In the genomic region with DNA sequence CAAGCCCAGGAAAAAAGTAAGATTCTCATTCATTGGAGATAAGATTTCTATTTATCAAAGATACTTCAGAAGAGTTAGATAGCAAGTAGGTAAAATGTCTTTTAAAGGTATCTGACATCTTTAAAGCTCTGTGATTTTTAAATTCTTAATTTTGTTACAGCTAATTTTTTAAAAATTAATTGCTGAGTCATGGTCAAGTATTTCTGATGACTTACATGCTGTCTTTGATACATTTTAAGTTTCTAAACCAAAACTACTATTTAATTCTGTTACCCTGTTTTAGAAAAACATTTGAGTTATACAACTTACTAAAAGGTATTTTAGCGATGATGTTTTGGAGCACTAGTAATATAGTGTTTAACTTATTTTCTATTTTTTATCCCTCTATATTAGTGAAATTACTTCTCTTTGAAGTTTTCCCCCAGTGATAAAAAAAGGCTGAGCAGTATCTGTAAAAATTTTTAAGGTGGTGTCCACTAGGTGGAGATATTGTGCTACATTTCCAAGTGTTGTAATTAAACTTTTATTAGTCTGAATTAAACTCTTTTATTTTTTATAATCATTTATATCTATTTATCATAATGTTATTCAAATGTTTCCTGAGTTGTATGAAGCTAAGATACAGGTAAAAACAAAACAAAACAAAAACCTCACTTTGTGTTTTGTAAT, we compare ENCODE assay signal across 8 cellular contexts. TPM values are rescaled to one million over a fixed set of nuclear protein-coding genes. Genes with fewer than 3 reads are reported as not detected.
DNase-seq lines count a peak whose midpoint lies in the region; ATAC-seq and TF ChIP-seq lines count a peak whose summit lies in the region.

No MANE protein-coding gene starts in this region.

- no peak overlapping the region for H3K27ac Mint-ChIP-seq in stimulated activated naive B cell treated with anti-CD40 and anti-IgM and Interleukin-4, amounts not matched to agents 10 μg/mL and 1 μg/mL and 100 μg/mL, for 72 hours

- peaks cover 2 to 10% of the 10 kb centered on the region in 2 donors for H3K36me3 Mint-ChIP-seq in stimulated activated naive B cell treated with anti-CD40 and anti-IgM and Interleukin-4, amounts not matched to agents 10 μg/mL and 1 μg/mL and 100 μg/mL, for 72 hours

- intact Hi-C loops in left cardiac atrium (cut with DNase I): loop anchor here in 1 of 2 donors (10.0 kb wide), 1 partner anchor 591 kb away; no protein-coding TSS in a partner anchor

- TF ChIP-seq CTCF in right atrium auricular region (IDR thresholded peaks at IDR 0.05): peak; percentile 15 to 67
- peak; percentile 52 for TF ChIP-seq CTCF in fibroblast of mammary gland (conservative IDR thresholded peaks at IDR 0.05; ENCODE audit: control insufficient read depth, insufficient read depth, low read depth, low read length)
- TF ChIP-seq CTCF in tibial nerve (IDR thresholded peaks at IDR 0.05): peak in 3 of 5 experiments; percentile 35 to 60 (median 57)

- H3K4me1 ChIP-seq in right atrium auricular region (no peaks in the 10 kb centered on the region), tibial nerve (no peaks in the 10 kb centered on the region)

- ATAC-seq in left cardiac atrium: no peak
- no peak for ATAC-seq in GM18519 (IDR thresholded peaks at IDR 0.05; ENCODE audit: low FRiP score, unreplicated experiment)
- no peak for ATAC-seq in HG02763 (IDR thresholded peaks at IDR 0.05; ENCODE audit: unreplicated experiment)
- ATAC-seq in stimulated activated naive B cell treated with anti-CD40 and anti-IgM and Interleukin-4, amounts not matched to agents 10 μg/mL and 1 μg/mL and 100 μg/mL, for 72 hours (replicated peaks): no peak

- H3K27ac ChIP-seq in right atrium auricular region (no peak overlapping the region), tibial nerve (no peak overlapping the region)

- no peaks in the 10 kb centered on the region for H3K27me3 Mint-ChIP-seq in stimulated activated naive B cell treated with anti-CD40 and anti-IgM and Interleukin-4, amounts not matched to agents 10 μg/mL and 1 μg/mL and 100 μg/mL, for 72 hours

- WGBS in tibial nerve, 2 donors: 19 to 33% methylated on average over 1 of the region's 1 CpG

- no peak for DNase-seq in right atrium auricular region (ENCODE audit: low spot score)
- DNase-seq in left cardiac atrium: no peak
- peak; percentile 75 for DNase-seq in OCI-M1 (lab: John Stamatoyannopoulos, UW)
- peak; percentile 45 for DNase-seq in fibroblast of mammary gland (ENCODE audit: low read depth)
- DNase-seq in tibial nerve (ENCODE audit: low spot score in 2 of 2): no peak
- DNase-seq in stimulated activated naive B cell treated with anti-CD40 and anti-IgM and Interleukin-4, amounts not matched to agents 10 μg/mL and 1 μg/mL and 100 μg/mL, for 72 hours: no peak

- no peaks in the 10 kb centered on the region for H3K9me3 Mint-ChIP-seq in stimulated activated naive B cell treated with anti-CD40 and anti-IgM and Interleukin-4, amounts not matched to agents 10 μg/mL and 1 μg/mL and 100 μg/mL, for 72 hours

- no peaks in the 10 kb centered on the region for H3K36me3 ChIP-seq in right atrium auricular region
- H3K36me3 ChIP-seq in tibial nerve: no peaks in the 10 kb centered on the region

- H3K4me3 Mint-ChIP-seq in stimulated activated naive B cell treated with anti-CD40 and anti-IgM and Interleukin-4, amounts not matched to agents 10 μg/mL and 1 μg/mL and 100 μg/mL, for 72 hours: no peak overlapping the region

- H3K27me3 ChIP-seq in right atrium auricular region (no peaks in the 10 kb centered on the region), tibial nerve (no peaks in the 10 kb centered on the region)

- H3K9me3 ChIP-seq in right atrium auricular region: no peaks in the 10 kb centered on the region
- H3K9me3 ChIP-seq in tibial nerve: no peaks in the 10 kb centered on the region

- no peak for TF ChIP-seq POLR2A in tibial nerve (IDR thresholded peaks at IDR 0.05)

- H3K4me3 ChIP-seq in right atrium auricular region: no peak overlapping the region
- H3K4me3 ChIP-seq in fibroblast of mammary gland (ENCODE audit: control insufficient read depth, low read depth, low read length): no peak overlapping the region
- no peak overlapping the region for H3K4me3 ChIP-seq in tibial nerve

- no peak for TF ChIP-seq EP300 in tibial nerve (IDR thresholded peaks at IDR 0.05)

- H3K4me1 Mint-ChIP-seq in stimulated activated naive B cell treated with anti-CD40 and anti-IgM and Interleukin-4, amounts not matched to agents 10 μg/mL and 1 μg/mL and 100 μg/mL, for 72 hours: no peaks in the 10 kb centered on the region

RNA-seq across cellular contexts. Expression of gene ALG10, which starts 11.5 kb away (rescaled TPM):
- 1 to 10 TPM; 4.3 to 4.9 TPM for total RNA-seq in right atrium auricular region
- total RNA-seq in left cardiac atrium: 1 to 10 TPM; 6.0 to 6.6 TPM
- 10 to 100 TPM in 1 of 4 donors, 1 to 10 TPM in 3; 6.1 to 10.1 (median 8.0) TPM for total RNA-seq in tibial nerve

Comparison
In these comparisons a context has a peak if more than half of its experiments do, and no peak if none do; other contexts are left out.
1. DNase-seq: peak in OCI-M1 (single experiment) and fibroblast of mammary gland (single experiment); none in right atrium auricular region (single experiment), left cardiac atrium (single experiment), tibial nerve (0 of 2) and stimulated activated naive B cell treated with anti-CD40 and anti-IgM and Interleukin-4, amounts not matched to agents 10 μg/mL and 1 μg/mL and 100 μg/mL, for 72 hours (single experiment).
2. Peak in every context shown above with its lines, with median percentiles within 50 percentile points of each other: CTCF ChIP-seq.